Comparison of ENCODE assay signal across 26 cellular contexts in the genomic region with DNA sequence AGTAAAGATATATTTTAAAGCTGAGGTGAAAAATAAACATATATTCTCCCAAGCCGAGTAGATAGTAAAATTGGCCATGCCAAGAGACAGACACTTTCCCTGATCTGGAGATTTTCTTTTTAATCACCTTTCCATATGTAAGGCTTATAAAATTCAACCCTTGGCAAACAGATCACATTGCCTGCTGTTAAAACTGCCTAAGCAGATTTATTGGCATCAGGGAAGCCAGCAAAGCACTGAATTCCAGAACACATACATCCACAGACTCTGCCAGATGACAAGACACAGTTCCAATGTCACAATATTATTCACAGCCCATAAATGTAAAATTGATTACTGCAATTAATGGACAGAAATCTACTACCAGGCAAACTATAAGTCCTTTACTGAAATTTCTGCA.
A peak's percentile ranks its signal among the peaks of the same experiment; 100 is the strongest.
DNase-seq lines count a peak whose midpoint lies in the region; ATAC-seq and TF ChIP-seq lines count a peak whose summit lies in the region.
"Had no signal": no experiment of that assay in that cellular context is flagged by ENCODE, and none has a peak within 500 bp of the region (broad histone marks: within the 10 kb centered on the region; RNA-seq: fewer than 3 reads in every experiment).

No MANE protein-coding gene starts in this region.

- no peak overlapping the region for H3K27ac ChIP-seq in PC-3 (ENCODE audit: low read length)
- no peak overlapping the region for H3K27ac ChIP-seq in naive thymus-derived CD4-positive, alpha-beta T cell (ENCODE audit: low read depth, low read length)
- H3K27ac ChIP-seq: C4-2B, RWPE1 had no signal

- no peaks in the 10 kb centered on the region for H3K9me2 ChIP-seq in PC-3 (replicated peaks; ENCODE audit: low read length)

- no peaks in the 10 kb centered on the region for H3K4me1 ChIP-seq in PC-3 (ENCODE audit: insufficient read depth, low read length)
- no peaks in the 10 kb centered on the region for H3K4me1 ChIP-seq in naive thymus-derived CD4-positive, alpha-beta T cell (ENCODE audit: control insufficient read depth in 2 of 2, insufficient read depth in 2 of 2, low read length in 2 of 2)

- H3K9me3 ChIP-seq in PC-3 (ENCODE audit: low read length) = peaks cover 1% of the 10 kb centered on the region; the same call in 1 of the 2 replicates
- H3K9me3 ChIP-seq in naive thymus-derived CD4-positive, alpha-beta T cell (ENCODE audit: control insufficient read depth in 2 of 3, low read length in 3 of 3) = no peaks in the 10 kb centered on the region

- H3K36me3 ChIP-seq in PC-3 (ENCODE audit: low read depth, low read length) = no peaks in the 10 kb centered on the region
- H3K36me3 ChIP-seq in naive thymus-derived CD4-positive, alpha-beta T cell (ENCODE audit: control insufficient read depth in 2 of 3, insufficient read depth in 3 of 3, low read length in 3 of 3) = no peaks in the 10 kb centered on the region

- no peak overlapping the region for H3K4me2 ChIP-seq in PC-3 (ENCODE audit: low read length)

- no peak overlapping the region for H2AFZ ChIP-seq in PC-3 (ENCODE audit: low read length)

- H3K79me2 ChIP-seq in PC-3 (ENCODE audit: low read length) = no peaks in the 10 kb centered on the region

- H3K36me3 Mint-ChIP-seq in nephron (ENCODE audit: low read depth) (peaks cover 19% of the 10 kb centered on the region), immature natural killer cell (peaks cover 0 to 7% (median 4%) of the 10 kb centered on the region in 3 donors)
- peaks cover under 1 to 25% (median 17%) of the 10 kb centered on the region in 5 donors for H3K36me3 Mint-ChIP-seq in naive thymus-derived CD4-positive, alpha-beta T cell

- DNase-seq in HEK293T (ENCODE audit: extremely low spot score) (no peak), PC-3 (no peak), NCI-H1092 treated with DMSO at 0.1 percent for 48 hours (lab: John Stamatoyannopoulos, UW) (no peak), HK-2 (ENCODE audit: unreplicated experiment) (no peak), immature natural killer cell (no peak)
- no peak for DNase-seq in naive thymus-derived CD4-positive, alpha-beta T cell
- DNase-seq: CD8-positive, alpha-beta T cell; GDM1; Kasumi-1; MV-4-11; NCI-H1105 treated with DMSO at 0.1 percent for 48 hours; NCI-H146; NCI-H1930; NCI-H2107; NCI-H774; SHP77; SW 1271 had no signal

- intact Hi-C loops in PC-3 (cut with micrococcal nuclease) = loop anchor here (10.0 kb wide), 1 partner anchor 756 kb away; no protein-coding TSS in a partner anchor
- intact Hi-C loops in naive thymus-derived CD4-positive, alpha-beta T cell (cut with micrococcal nuclease) = no loop called here

- H3K27me3 Mint-ChIP-seq in nephron (ENCODE audit: low read depth) (no peaks in the 10 kb centered on the region), immature natural killer cell (ENCODE audit: low read depth in 3 of 3) (no peaks in the 10 kb centered on the region)
- no peaks in the 10 kb centered on the region for H3K27me3 Mint-ChIP-seq in naive thymus-derived CD4-positive, alpha-beta T cell
- H3K27me3 Mint-ChIP-seq: B cell had no signal

- H3K27ac Mint-ChIP-seq in nephron (peak overlapping the region in 2 of 3 experiments; percentile 46 to 63), immature natural killer cell (no peak overlapping the region)
- H3K27ac Mint-ChIP-seq in naive thymus-derived CD4-positive, alpha-beta T cell = no peak overlapping the region
- H3K27ac Mint-ChIP-seq: B cell; CD8-positive, alpha-beta T cell; T-helper 1 cell treated with Interleukin-12 subunit alpha and Interleukin-12 subunit beta and Interleukin-4 antibody, amounts not matched to agents 30 μg/mL and 1 μg/mL, for 36 hours had no signal

- H3F3A ChIP-seq in PC-3 (ENCODE audit: low read length, unreplicated experiment) = no peaks in the 10 kb centered on the region

- H3K4me1 Mint-ChIP-seq in nephron = peaks cover 12% of the 10 kb centered on the region
- H3K4me1 Mint-ChIP-seq in naive thymus-derived CD4-positive, alpha-beta T cell = no peaks in the 10 kb centered on the region
- H3K4me1 Mint-ChIP-seq in immature natural killer cell = no peaks in the 10 kb centered on the region
- H3K4me1 Mint-ChIP-seq: B cell had no signal

- H3K4me3 Mint-ChIP-seq in nephron (no peak overlapping the region), immature natural killer cell (no peak overlapping the region)
- no peak overlapping the region for H3K4me3 Mint-ChIP-seq in naive thymus-derived CD4-positive, alpha-beta T cell
- H3K4me3 Mint-ChIP-seq: B cell; CD8-positive, alpha-beta T cell; T-helper 1 cell treated with Interleukin-12 subunit alpha and Interleukin-12 subunit beta and Interleukin-4 antibody, amounts not matched to agents 30 μg/mL and 1 μg/mL, for 36 hours had no signal

- H3K9me3 Mint-ChIP-seq in nephron (peaks cover 8% of the 10 kb centered on the region), immature natural killer cell (peaks cover 6 to 10% (median 8%) of the 10 kb centered on the region in 6 donors)
- H3K9me3 Mint-ChIP-seq in naive thymus-derived CD4-positive, alpha-beta T cell = peaks cover 0 to 10% (median 5%) of the 10 kb centered on the region in 11 donors

- H4K20me1 ChIP-seq in PC-3 (ENCODE audit: low read length) = no peaks in the 10 kb centered on the region

- TF ChIP-seq CTCF in PC-3 (conservative IDR thresholded peaks at IDR 0.05; ENCODE audit: low read depth, low read length) (no peak), nephron (IDR thresholded peaks at IDR 0.05; ENCODE audit: unreplicated experiment in 3 of 3) (no peak)

- no TSS peak for BruUV-seq in PC-3 (replicated peaks; lab: Mats Ljungman, UMichigan)

- CTCF ChIA-PET in HEK293T (lab: Yijun Ruan, JAX) (interaction anchor here (0.5 to 0.6 kb wide), 2 partner anchors 593 to 752 kb away, joined by 3 to 7 read pairs; no protein-coding TSS in a partner anchor), PC-3 (lab: Charles Lee) (no interaction called here)
- CTCF ChIA-PET in naive thymus-derived CD4-positive, alpha-beta T cell (lab: Charles Lee) = no interaction called here

- no peak overlapping the region for H3K9ac ChIP-seq in PC-3 (ENCODE audit: low read length)

- ATAC-seq in PC-3 = peak; percentile 79
- ATAC-seq in naive thymus-derived CD4-positive, alpha-beta T cell = no peak
- ATAC-seq: CD8-positive, alpha-beta T cell; GM12878; HCT116; K562; Panc1 had no signal

- POLR2A ChIA-PET in HEK293T (lab: Yijun Ruan, JAX) = no interaction called here
- POLR2A ChIA-PET in PC-3 (lab: Charles Lee; ENCODE audit: unreplicated experiment) = no interaction called here
- POLR2A ChIA-PET in naive thymus-derived CD4-positive, alpha-beta T cell (lab: Charles Lee) = no interaction called here

- no peak overlapping the region for H3K4me3 ChIP-seq in PC-3 (ENCODE audit: low read length)
- no peak overlapping the region for H3K4me3 ChIP-seq in naive thymus-derived CD4-positive, alpha-beta T cell (ENCODE audit: low read length)
- H3K4me3 ChIP-seq: GM12878, K562 had no signal

- no peaks in the 10 kb centered on the region for H3K27me3 ChIP-seq in PC-3 (ENCODE audit: low read length)
- no peaks in the 10 kb centered on the region for H3K27me3 ChIP-seq in naive thymus-derived CD4-positive, alpha-beta T cell (ENCODE audit: control insufficient read depth in 2 of 2, insufficient read depth in 2 of 2, low read length in 2 of 2)

TF ChIP-seq in HEK293T, 16 proteins besides CTCF, POLR2A, EP300 and RAD21:
- TF ChIP-seq NFRKB (IDR thresholded peaks at IDR 0.05) (no peak), BHLHE40 (IDR thresholded peaks at IDR 0.05; ENCODE audit: borderline replicate concordance) (no peak), SP1 (IDR thresholded peaks at IDR 0.05) (no peak)
- TF ChIP-seq, protein P1, sequence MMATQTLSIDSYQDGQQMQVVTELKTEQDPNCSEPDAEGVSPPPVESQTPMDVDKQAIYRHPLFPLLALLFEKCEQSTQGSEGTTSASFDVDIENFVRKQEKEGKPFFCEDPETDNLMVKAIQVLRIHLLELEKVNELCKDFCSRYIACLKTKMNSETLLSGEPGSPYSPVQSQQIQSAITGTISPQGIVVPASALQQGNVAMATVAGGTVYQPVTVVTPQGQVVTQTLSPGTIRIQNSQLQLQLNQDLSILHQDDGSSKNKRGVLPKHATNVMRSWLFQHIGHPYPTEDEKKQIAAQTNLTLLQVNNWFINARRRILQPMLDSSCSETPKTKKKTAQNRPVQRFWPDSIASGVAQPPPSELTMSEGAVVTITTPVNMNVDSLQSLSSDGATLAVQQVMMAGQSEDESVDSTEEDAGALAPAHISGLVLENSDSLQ (IDR thresholded peaks at IDR 0.05) = 0 out of 2 replicates have a peak, but pooled peaks have one; percentile 2
TF ChIP-seq in HEK293T: peak in this region for 1.

Comparison
In these comparisons a context has a peak if more than half of its experiments do, and no peak if none do; other contexts are left out.
1. H3K27ac Mint-ChIP-seq: peak in nephron (2 of 3); none in naive thymus-derived CD4-positive, alpha-beta T cell (0 of 9) and immature natural killer cell (0 of 6).